ENCODE assay signal across 24 cellular contexts in the genomic region with DNA sequence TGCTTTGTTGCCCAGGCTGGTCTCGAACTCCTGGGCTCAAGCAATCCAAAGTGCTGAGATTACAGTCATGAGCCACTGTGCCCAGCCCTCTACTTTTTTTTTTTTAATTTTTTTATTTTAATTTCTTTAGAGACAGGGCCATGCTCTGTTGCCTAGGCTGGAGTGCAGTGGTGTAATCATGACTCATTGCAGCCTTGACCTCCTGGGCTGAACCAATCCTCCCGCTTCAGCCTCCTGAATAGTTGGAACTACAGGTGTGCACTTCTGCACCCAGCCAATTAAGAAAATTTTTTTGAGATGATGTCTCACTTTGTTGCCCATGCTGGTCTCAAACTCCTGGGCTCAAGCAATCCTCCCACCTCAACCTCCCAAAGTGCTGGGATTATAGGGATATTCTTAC.
"Had no signal": no experiment of that assay in that cellular context is flagged by ENCODE, and none has a peak within 500 bp of the region (broad histone marks: within the 10 kb centered on the region; RNA-seq: fewer than 3 reads in every experiment).

No MANE protein-coding gene starts in this region.

- H3K4me2 ChIP-seq: neural progenitor cell had no signal

- H3K9ac ChIP-seq: neural progenitor cell, parathyroid adenoma had no signal

- H3K27me3 ChIP-seq: neural progenitor cell, ovary, right lobe of liver, sigmoid colon, stomach, thyroid gland, tibial nerve, upper lobe of right lung, uterus had no signal

- H3K9me3 ChIP-seq: psoas muscle, right lobe of liver, sigmoid colon, stomach, thoracic aorta, thyroid gland, tibial nerve, upper lobe of right lung, uterus had no signal

- ATAC-seq: natural killer cell; psoas muscle; right cardiac atrium; right lobe of liver; stimulated activated effector memory CD8-positive, alpha-beta T cell treated with anti-CD3 and anti-CD28 coated beads, Interleukin-12 subunit alpha, Interleukin-12 subunit beta, amount 100 ng/mL, for 72 hours; stimulated activated naive B cell treated with anti-CD40 and anti-IgM and Interleukin-4, amounts not matched to agents 10 μg/mL and 1 μg/mL and 100 μg/mL, for 72 hours; upper lobe of right lung had no signal

- H3K4me3 ChIP-seq: neural progenitor cell, ovary, psoas muscle, right lobe of liver, sigmoid colon, stomach, thoracic aorta, thyroid gland, tibial nerve, upper lobe of right lung, uterus had no signal

- H3K36me3 ChIP-seq: neural progenitor cell, ovary, right lobe of liver, sigmoid colon, stomach, thoracic aorta, thyroid gland, tibial nerve, upper lobe of right lung, uterus had no signal

- H3K27ac ChIP-seq: neural progenitor cell, ovary, parathyroid adenoma, psoas muscle, right lobe of liver, sigmoid colon, stomach, thoracic aorta, tibial nerve, upper lobe of right lung, uterus had no signal

- DNase-seq: natural killer cell; occipital lobe; ovary; posterior cingulate gyrus; psoas muscle; right cardiac atrium; right lobe of liver; sigmoid colon; small intestine; stimulated activated CD4-positive, alpha-beta T cell treated with anti-CD3 and anti-CD28 coated beads, Interleukin-15, amount 100 ng/mL, for 24 hours; stimulated activated CD4-positive, alpha-beta T cell treated with anti-CD3 and anti-CD28 coated beads, Interleukin-2, amount 100 ng/mL, for 24 hours; stimulated activated CD4-positive, alpha-beta T cell treated with anti-CD3 and anti-CD28 coated beads, Interleukin-2, amount 100 ng/mL, for 48 hours; stimulated activated CD4-positive, alpha-beta T cell treated with anti-CD3 and anti-CD28 coated beads, Interleukin-4, amount 100 ng/mL, for 24 hours; stimulated activated naive B cell treated with anti-CD40 and anti-IgM and Interleukin-4, amounts not matched to agents 10 μg/mL and 1 μg/mL and 100 μg/mL, for 72 hours; stimulated activated naive CD4-positive, alpha-beta T cell treated with Interleukin-2 at 50 U/mL for 16 hours; stomach; thyroid gland; upper lobe of right lung; uterus had no signal

- H2AFZ ChIP-seq: neural progenitor cell, parathyroid adenoma had no signal

- H3K4me1 ChIP-seq: neural progenitor cell, parathyroid adenoma, psoas muscle, right lobe of liver, sigmoid colon, tibial nerve, upper lobe of right lung, uterus had no signal

- H3K79me2 ChIP-seq: parathyroid adenoma had no signal
